In genomic region chr10:91632671-91633550, GRCh38 we compare ENCODE assay signal across 8 cellular contexts. TPM values are rescaled to one million over a fixed set of nuclear protein-coding genes. Genes with fewer than 3 reads are reported as not detected.
DNase-seq lines count a peak whose midpoint lies in the region; ATAC-seq and TF ChIP-seq lines count a peak whose summit lies in the region.

TSS of gene PPP1R3C (minus strand) at chr10:91633071. CDS start at chr10:91632969, 102 bp downstream.

- H3K4me1 Mint-ChIP-seq in activated naive CD8-positive, alpha-beta T cell treated with anti-CD3 and anti-CD28 coated beads, Interleukin-2, amount 10 ng/mL, durations not matched to agents 7 days and 5 days = peaks cover 2% of the 10 kb centered on the region
- peaks cover 34% of the 10 kb centered on the region for H3K4me1 Mint-ChIP-seq in glutamatergic neuron (ENCODE audit: low read depth, unreplicated experiment)
- peaks cover 14% of the 10 kb centered on the region for H3K4me1 Mint-ChIP-seq in neural progenitor cell

- H3K27ac ChIP-seq in Peyer's patch = peak within 1 kb of the TSS in 3 of 4 donors; percentile 14 to 61 (median 55)
- no peak within 1 kb of the TSS for H3K27ac ChIP-seq in neural progenitor cell
- H3K27ac ChIP-seq in thyroid gland = peak within 1 kb of the TSS in 1 of 3 donors; percentile 35

- TF ChIP-seq POLR2A in Peyer's patch (IDR thresholded peaks at IDR 0.05) = peak in 1 of 2 donors; percentile 37
- peak in 1 of 2 donors; percentile 82 for TF ChIP-seq POLR2A in thyroid gland (IDR thresholded peaks at IDR 0.05)

- 6 to 8% methylated on average over 26 to 40 of the region's 61 CpGs for WGBS in thyroid gland, 2 donors

- peak; percentile 35 for TF ChIP-seq CTCF in AG09309 (IDR thresholded peaks at IDR 0.05; ENCODE audit: control insufficient read depth, insufficient read depth, low read depth, low read length, missing control alignments)
- TF ChIP-seq CTCF in Peyer's patch (IDR thresholded peaks at IDR 0.05) = peak in 2 of 6 experiments; percentile 7 to 12
- no peak for TF ChIP-seq CTCF in glutamatergic neuron (IDR thresholded peaks at IDR 0.05; ENCODE audit: partially characterized antibody, unreplicated experiment)
- peak; percentile 42 for TF ChIP-seq CTCF in neural progenitor cell (IDR thresholded peaks at IDR 0.05)
- peak in 1 of 6 experiments; percentile 16 for TF ChIP-seq CTCF in thyroid gland (IDR thresholded peaks at IDR 0.05)

- H2AFZ ChIP-seq in neural progenitor cell (replicated peaks) = peak within 1 kb of the TSS; percentile 87

- H3K4me2 ChIP-seq in neural progenitor cell = peak within 1 kb of the TSS; percentile 68

- peak within 1 kb of the TSS; percentile 71 for H3K4me3 ChIP-seq in AG09309 (ENCODE audit: control insufficient read depth, low read depth, low read length)
- peak within 1 kb of the TSS; percentile 35 to 60 (median 44) for H3K4me3 ChIP-seq in Peyer's patch
- peak within 1 kb of the TSS; percentile 28 for H3K4me3 ChIP-seq in neural progenitor cell
- peak within 1 kb of the TSS; percentile 12 to 45 (median 43) for H3K4me3 ChIP-seq in thyroid gland (replicated peaks in 1 of 3)

- H3K27me3 ChIP-seq in Peyer's patch (no peaks in the 10 kb centered on the region), neural progenitor cell (peaks cover 30% of the 10 kb centered on the region), thyroid gland (no peaks in the 10 kb centered on the region)

- no peaks in the 10 kb centered on the region for H4K20me1 ChIP-seq in neural progenitor cell (ENCODE audit: low read depth)

- intact Hi-C loops in thyroid gland (cut with DNase I) = loop anchor here (5.0 to 10.0 kb wide), 3 partner anchors 78 to 248 kb away; no protein-coding TSS in a partner anchor

- no peak within 1 kb of the TSS for H3K27ac Mint-ChIP-seq in activated naive CD8-positive, alpha-beta T cell treated with anti-CD3 and anti-CD28 coated beads, Interleukin-2, amount 10 ng/mL, durations not matched to agents 7 days and 5 days
- peak within 1 kb of the TSS; percentile 92 for H3K27ac Mint-ChIP-seq in glutamatergic neuron (ENCODE audit: unreplicated experiment)
- peak within 1 kb of the TSS; percentile 83 for H3K27ac Mint-ChIP-seq in neural progenitor cell

- H3K4me1 ChIP-seq in Peyer's patch (peaks cover 0 to 11% (median 0%) of the 10 kb centered on the region in 4 donors), neural progenitor cell (no peaks in the 10 kb centered on the region), thyroid gland (peaks cover 0 to 6% of the 10 kb centered on the region in 2 donors)

- peak; percentile 73 for DNase-seq in AG09309 (ENCODE audit: low read depth)
- DNase-seq in GM19238 (ENCODE audit: insufficient read length, low spot score) = peak; percentile 38
- peak; percentile 32 to 82 (median 79) for DNase-seq in Peyer's patch
- peak; percentile 69 for DNase-seq in activated naive CD8-positive, alpha-beta T cell treated with anti-CD3 and anti-CD28 coated beads, Interleukin-2, amount 10 ng/mL, durations not matched to agents 7 days and 5 days
- DNase-seq in glutamatergic neuron = peak; percentile 90
- peak; percentile 87 for DNase-seq in neural progenitor cell (ENCODE audit: low spot score)
- peak; percentile 81 to 82 for DNase-seq in thyroid gland

- H3K79me2 ChIP-seq in neural progenitor cell (ENCODE audit: low read depth) = no peaks in the 10 kb centered on the region

- H3F3A ChIP-seq in neural progenitor cell (ENCODE audit: low read depth) = peaks cover 10% of the 10 kb centered on the region

- POLR2A ChIA-PET in activated naive CD8-positive, alpha-beta T cell treated with anti-CD3 and anti-CD28 coated beads, Interleukin-2, amount 10 ng/mL, durations not matched to agents 7 days and 5 days (lab: Charles Lee) = no interaction called here

- peaks cover 49% of the 10 kb centered on the region for H3K27me3 Mint-ChIP-seq in activated naive CD8-positive, alpha-beta T cell treated with anti-CD3 and anti-CD28 coated beads, Interleukin-2, amount 10 ng/mL, durations not matched to agents 7 days and 5 days
- peaks cover 2% of the 10 kb centered on the region for H3K27me3 Mint-ChIP-seq in glutamatergic neuron (ENCODE audit: unreplicated experiment)
- H3K27me3 Mint-ChIP-seq in neural progenitor cell (ENCODE audit: insufficient read depth, low read depth) = no peaks in the 10 kb centered on the region

- ATAC-seq in HG03520 (IDR thresholded peaks at IDR 0.05; ENCODE audit: unreplicated experiment) = peak; percentile 82
- ATAC-seq in activated naive CD8-positive, alpha-beta T cell treated with anti-CD3 and anti-CD28 coated beads, Interleukin-2, amount 10 ng/mL, durations not matched to agents 7 days and 5 days (ENCODE audit: low read depth) = peak; percentile 88

- H3K4me3 Mint-ChIP-seq in activated naive CD8-positive, alpha-beta T cell treated with anti-CD3 and anti-CD28 coated beads, Interleukin-2, amount 10 ng/mL, durations not matched to agents 7 days and 5 days = peak within 1 kb of the TSS; percentile 67
- H3K4me3 Mint-ChIP-seq in glutamatergic neuron (ENCODE audit: unreplicated experiment) (peak within 1 kb of the TSS; percentile 87), neural progenitor cell (peak within 1 kb of the TSS; percentile 87)

- H3K36me3 Mint-ChIP-seq in activated naive CD8-positive, alpha-beta T cell treated with anti-CD3 and anti-CD28 coated beads, Interleukin-2, amount 10 ng/mL, durations not matched to agents 7 days and 5 days = no peaks in the 10 kb centered on the region
- H3K36me3 Mint-ChIP-seq in glutamatergic neuron (ENCODE audit: unreplicated experiment) (peaks cover 23% of the 10 kb centered on the region), neural progenitor cell (peaks cover 19% of the 10 kb centered on the region)

- no peaks in the 10 kb centered on the region for H3K9me3 Mint-ChIP-seq in activated naive CD8-positive, alpha-beta T cell treated with anti-CD3 and anti-CD28 coated beads, Interleukin-2, amount 10 ng/mL, durations not matched to agents 7 days and 5 days
- H3K9me3 Mint-ChIP-seq in glutamatergic neuron (ENCODE audit: unreplicated experiment) (peaks cover 7% of the 10 kb centered on the region), neural progenitor cell (no peaks in the 10 kb centered on the region)

- H3K9ac ChIP-seq in neural progenitor cell = no peak within 1 kb of the TSS

- H3K9me3 ChIP-seq in Peyer's patch (no peaks in the 10 kb centered on the region), neural progenitor cell (ENCODE audit: low read depth) (no peaks in the 10 kb centered on the region), thyroid gland (no peaks in the 10 kb centered on the region)

- H3K36me3 ChIP-seq in Peyer's patch (no peaks in the 10 kb centered on the region), neural progenitor cell (no peaks in the 10 kb centered on the region), thyroid gland (no peaks in the 10 kb centered on the region)

RNA-seq across cellular contexts. Expression of gene PPP1R3C, which starts in this region (rescaled TPM):
- total RNA-seq in Peyer's patch = 1 to 10 TPM; 1.1 to 4.1 (median 1.6) TPM
- under 1 TPM in 1 of 2 experiments, not detected in 1; 0.11 TPM for total RNA-seq in activated naive CD8-positive, alpha-beta T cell treated with anti-CD3 and anti-CD28 coated beads, Interleukin-2, amount 10 ng/mL, durations not matched to agents 7 days and 5 days
- 19.4 TPM for total RNA-seq in glutamatergic neuron (ENCODE audit: unreplicated experiment)
- 6.4 and 6.6 TPM in 2 replicates for total RNA-seq in neural progenitor cell (ENCODE audit: low replicate concordance)
- total RNA-seq in thyroid gland = 1 to 10 TPM; 2.1 to 4.4 (median 2.7) TPM

Comparison
In these comparisons a context has a peak if more than half of its experiments do, and no peak if none do; other contexts are left out.
1. Peak in DNase-seq and ATAC-seq in activated naive CD8-positive, alpha-beta T cell treated with anti-CD3 and anti-CD28 coated beads, Interleukin-2, amount 10 ng/mL, durations not matched to agents 7 days and 5 days; RNA of the gene not detected or under 1 TPM.
2. DNase-seq: peak in every context shown above with its lines; median percentile 90 in glutamatergic neuron; 87 in neural progenitor cell; 82 in thyroid gland; 79 in Peyer's patch; 73 in AG09309; 69 in activated naive CD8-positive, alpha-beta T cell treated with anti-CD3 and anti-CD28 coated beads, Interleukin-2, amount 10 ng/mL, durations not matched to agents 7 days and 5 days; 38 in GM19238.